ENCODE assay signal across 1 cellular context in the genomic region with DNA sequence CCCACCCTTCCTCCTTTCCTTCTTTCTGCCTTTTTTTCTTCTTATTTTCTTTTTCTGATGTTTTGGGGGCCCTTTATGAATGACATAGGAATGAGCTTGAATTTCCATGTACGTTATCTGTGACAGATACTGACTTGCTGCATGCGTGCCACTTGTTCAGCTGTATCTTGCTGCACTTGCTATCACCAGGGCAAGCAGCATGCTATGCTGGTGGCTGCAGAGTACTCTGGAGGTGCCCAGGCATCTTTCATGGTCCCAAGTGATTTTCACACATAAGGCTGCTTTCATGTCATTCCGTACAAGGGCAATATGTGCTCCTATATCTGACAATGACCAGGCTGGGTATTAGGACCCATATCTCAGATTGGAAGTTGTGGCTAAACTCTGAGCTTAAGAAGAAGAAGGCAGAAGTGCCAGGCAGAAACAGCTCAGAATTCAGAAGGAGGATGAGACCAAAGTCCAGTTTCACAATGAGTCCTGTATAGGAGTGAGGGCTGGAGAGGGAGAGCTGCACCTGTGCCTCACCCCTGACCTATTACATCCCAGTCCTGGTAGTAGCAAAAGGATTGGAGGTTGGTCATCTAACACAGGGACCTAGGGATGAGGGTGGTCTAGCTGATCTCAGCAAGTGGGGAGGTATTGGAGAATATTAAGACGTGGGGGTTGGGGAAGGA.
TF ChIP-seq lines count a peak whose summit lies in the region.

No MANE protein-coding gene starts in this region.

TF ChIP-seq in IMR-90, 13 proteins besides CTCF, POLR2A, EP300 and RAD21 (continued from another document):
- TF ChIP-seq, protein P1, sequence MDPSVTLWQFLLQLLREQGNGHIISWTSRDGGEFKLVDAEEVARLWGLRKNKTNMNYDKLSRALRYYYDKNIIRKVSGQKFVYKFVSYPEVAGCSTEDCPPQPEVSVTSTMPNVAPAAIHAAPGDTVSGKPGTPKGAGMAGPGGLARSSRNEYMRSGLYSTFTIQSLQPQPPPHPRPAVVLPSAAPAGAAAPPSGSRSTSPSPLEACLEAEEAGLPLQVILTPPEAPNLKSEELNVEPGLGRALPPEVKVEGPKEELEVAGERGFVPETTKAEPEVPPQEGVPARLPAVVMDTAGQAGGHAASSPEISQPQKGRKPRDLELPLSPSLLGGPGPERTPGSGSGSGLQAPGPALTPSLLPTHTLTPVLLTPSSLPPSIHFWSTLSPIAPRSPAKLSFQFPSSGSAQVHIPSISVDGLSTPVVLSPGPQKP (IDR thresholded peaks at IDR 0.05; ENCODE audit: borderline replicate concordance, low read depth, low read length), result no peak
- TF ChIP-seq BHLHE40 (IDR thresholded peaks at IDR 0.05; ENCODE audit: low read depth, low read length) (no peak), MAFK (IDR thresholded peaks at IDR 0.05; ENCODE audit: low read depth, low read length) (no peak)
